In genomic region chr2:174487536-174488162, GRCh38 we compare ENCODE assay signal across 8 cellular contexts. TPM values are rescaled to one million over a fixed set of nuclear protein-coding genes. Genes with fewer than 3 reads are reported as not detected.
A peak's percentile ranks its signal among the peaks of the same experiment; 100 is the strongest.
DNase-seq lines count a peak whose midpoint lies in the region; ATAC-seq and TF ChIP-seq lines count a peak whose summit lies in the region.

No MANE protein-coding gene starts in this region.

- H3K4me1 Mint-ChIP-seq in naive B cell, result peaks cover 30 to 54% (median 33%) of the 10 kb centered on the region in 3 donors

- TF ChIP-seq CTCF in HL-60 (IDR thresholded peaks at IDR 0.05; ENCODE audit: insufficient read depth, low read length) (no peak), choroid plexus epithelial cell (conservative IDR thresholded peaks at IDR 0.05; ENCODE audit: low read depth, low read length) (no peak)

- peak overlapping the region; percentile 81 for H3K27ac ChIP-seq in HL-60 (replicated peaks)

- H3K27me3 Mint-ChIP-seq in naive B cell, result no peaks in the 10 kb centered on the region

- H3K4me3 ChIP-seq in HL-60 (replicated peaks; ENCODE audit: insufficient read depth, low read length), result peak overlapping the region; percentile 99
- peak overlapping the region; percentile 65 for H3K4me3 ChIP-seq in choroid plexus epithelial cell (ENCODE audit: low read depth, low read length)

- no peaks in the 10 kb centered on the region for H3K27me3 ChIP-seq in HL-60 (ENCODE audit: insufficient read depth, poor library complexity, severe bottlenecking)

- peaks cover 0 to 4% (median 0%) of the 10 kb centered on the region in 7 donors for H3K9me3 Mint-ChIP-seq in naive B cell

- H3K36me3 Mint-ChIP-seq in naive B cell, result peaks cover 0 to 3% of the 10 kb centered on the region in 2 donors

- H3K27ac Mint-ChIP-seq in naive B cell, result peak overlapping the region; percentile 51 to 97 (median 92)

- peak overlapping the region; percentile 91 to 99 (median 97) for H3K4me3 Mint-ChIP-seq in naive B cell

- DNase-seq in HL-60 (ENCODE audit: low read depth in 1 of 2, low spot score in 1 of 2) (no peak), choroid plexus epithelial cell (ENCODE audit: low read depth) (no peak), naive B cell (no peak), NCI-H748 (lab: John Stamatoyannopoulos, UW; ENCODE audit: unreplicated experiment) (no peak), NCI-H1694 (lab: John Stamatoyannopoulos, UW) (no peak), NCI-H1694 treated with DMSO at 0.1 percent for 48 hours (lab: John Stamatoyannopoulos, UW) (no peak)

- peak; percentile 19 for ATAC-seq in GM18868 (IDR thresholded peaks at IDR 0.05; ENCODE audit: unreplicated experiment)
- ATAC-seq in naive B cell (ENCODE audit: low read depth in 2 of 2), result no peak
- no peak for ATAC-seq in HG03378 (IDR thresholded peaks at IDR 0.05; ENCODE audit: unreplicated experiment)

RNA-seq across cellular contexts. Expression of gene GPR155, which starts 0.8 kb away (rescaled TPM):
- 1 to 10 TPM; 1.9 to 6.5 (median 4.1) TPM for polyA plus RNA-seq in naive B cell (ENCODE audit: low read depth in 6 of 6)
